Comparison of ENCODE assay signal across 1 cellular context in genomic region chr14:24095196-24096068, GRCh38.
TF ChIP-seq lines count a peak whose summit lies in the region.

No MANE protein-coding gene starts in this region.

TF ChIP-seq in K562, 482 proteins besides CTCF, POLR2A, EP300 and RAD21 (continued from another document and continues in another):
- no peak for TF ChIP-seq DLX4 (CRISPR knock-in tag; IDR thresholded peaks at IDR 0.05)
- peak; percentile 91 to 93 for TF ChIP-seq MNT (conservative IDR thresholded peaks at IDR 0.05)
- no peak for TF ChIP-seq KLF13 (tag; IDR thresholded peaks at IDR 0.05; ENCODE audit: borderline replicate concordance, low read depth)
- no peak for TF ChIP-seq ZNF583 (CRISPR knock-in tag; IDR thresholded peaks at IDR 0.05)
- TF ChIP-seq ZNF124 (CRISPR knock-in tag; IDR thresholded peaks at IDR 0.05): no peak
- no peak for TF ChIP-seq PTBP1 (IDR thresholded peaks at IDR 0.05; ENCODE audit: low read depth, low read length)
- peak; percentile 31; the same call in 1 of the 2 replicates for TF ChIP-seq ATF7 (IDR thresholded peaks at IDR 0.05)
- no peak for TF ChIP-seq PPARD (CRISPR knock-in tag; IDR thresholded peaks at IDR 0.05)
- TF ChIP-seq, protein P1, sequence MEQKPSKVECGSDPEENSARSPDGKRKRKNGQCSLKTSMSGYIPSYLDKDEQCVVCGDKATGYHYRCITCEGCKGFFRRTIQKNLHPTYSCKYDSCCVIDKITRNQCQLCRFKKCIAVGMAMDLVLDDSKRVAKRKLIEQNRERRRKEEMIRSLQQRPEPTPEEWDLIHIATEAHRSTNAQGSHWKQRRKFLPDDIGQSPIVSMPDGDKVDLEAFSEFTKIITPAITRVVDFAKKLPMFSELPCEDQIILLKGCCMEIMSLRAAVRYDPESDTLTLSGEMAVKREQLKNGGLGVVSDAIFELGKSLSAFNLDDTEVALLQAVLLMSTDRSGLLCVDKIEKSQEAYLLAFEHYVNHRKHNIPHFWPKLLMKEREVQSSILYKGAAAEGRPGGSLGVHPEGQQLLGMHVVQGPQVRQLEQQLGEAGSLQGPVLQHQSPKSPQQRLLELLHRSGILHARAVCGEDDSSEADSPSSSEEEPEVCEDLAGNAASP (IDR thresholded peaks at IDR 0.05): no peak
- TF ChIP-seq NUFIP1 (IDR thresholded peaks at IDR 0.05; ENCODE audit: partially characterized antibody): no peak
- TF ChIP-seq, protein P2, sequence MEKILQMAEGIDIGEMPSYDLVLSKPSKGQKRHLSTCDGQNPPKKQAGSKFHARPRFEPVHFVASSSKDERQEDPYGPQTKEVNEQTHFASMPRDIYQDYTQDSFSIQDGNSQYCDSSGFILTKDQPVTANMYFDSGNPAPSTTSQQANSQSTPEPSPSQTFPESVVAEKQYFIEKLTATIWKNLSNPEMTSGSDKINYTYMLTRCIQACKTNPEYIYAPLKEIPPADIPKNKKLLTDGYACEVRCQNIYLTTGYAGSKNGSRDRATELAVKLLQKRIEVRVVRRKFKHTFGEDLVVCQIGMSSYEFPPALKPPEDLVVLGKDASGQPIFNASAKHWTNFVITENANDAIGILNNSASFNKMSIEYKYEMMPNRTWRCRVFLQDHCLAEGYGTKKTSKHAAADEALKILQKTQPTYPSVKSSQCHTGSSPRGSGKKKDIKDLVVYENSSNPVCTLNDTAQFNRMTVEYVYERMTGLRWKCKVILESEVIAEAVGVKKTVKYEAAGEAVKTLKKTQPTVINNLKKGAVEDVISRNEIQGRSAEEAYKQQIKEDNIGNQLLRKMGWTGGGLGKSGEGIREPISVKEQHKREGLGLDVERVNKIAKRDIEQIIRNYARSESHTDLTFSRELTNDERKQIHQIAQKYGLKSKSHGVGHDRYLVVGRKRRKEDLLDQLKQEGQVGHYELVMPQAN (IDR thresholded peaks at IDR 0.05; ENCODE audit: borderline replicate concordance): peak; percentile 75; the same call in 1 of the 2 replicates
- TF ChIP-seq SIX5 (IDR thresholded peaks at IDR 0.05; ENCODE audit: borderline replicate concordance in 1 of 2, insufficient read depth in 1 of 2, low read depth in 1 of 2, low read length in 2 of 2): no peak
- TF ChIP-seq NCOA4 (IDR thresholded peaks at IDR 0.05; ENCODE audit: partially characterized antibody): no peak
- TF ChIP-seq NFIC (IDR thresholded peaks at IDR 0.05): peak; percentile 22; the same call in 1 of the 2 replicates
- no peak for TF ChIP-seq ZFP30 (CRISPR knock-in tag; IDR thresholded peaks at IDR 0.05; ENCODE audit: borderline replicate concordance)
- TF ChIP-seq ZNF212 (CRISPR knock-in tag; IDR thresholded peaks at IDR 0.05): no peak
- TF ChIP-seq L3MBTL2 (IDR thresholded peaks at IDR 0.05): peak; percentile 87
- TF ChIP-seq HMG20B (CRISPR knock-in tag; IDR thresholded peaks at IDR 0.05): no peak
- TF ChIP-seq NELFE (IDR thresholded peaks at IDR 0.05; ENCODE audit: insufficient read depth, insufficient read length): no peak
- TF ChIP-seq POLR3A (IDR thresholded peaks at IDR 0.05; ENCODE audit: borderline replicate concordance, extremely low read depth, insufficient read depth, insufficient read length): no peak
- TF ChIP-seq MLLT1 (IDR thresholded peaks at IDR 0.05): peak in 1 of 2 experiments; percentile 45; a peak in 1 of 4 replicates
- TF ChIP-seq ZNF282 (CRISPR knock-in tag; IDR thresholded peaks at IDR 0.05): no peak
- TF ChIP-seq ZNF766 (CRISPR knock-in tag; conservative IDR thresholded peaks at IDR 0.05): no peak
- peak; percentile 41; the same call in 1 of the 2 replicates for TF ChIP-seq DPF2 (IDR thresholded peaks at IDR 0.05)
- TF ChIP-seq GTF2A2 (tag; IDR thresholded peaks at IDR 0.05): no peak
- no peak for TF ChIP-seq RFX7 (CRISPR knock-in tag; IDR thresholded peaks at IDR 0.05)
- no peak for TF ChIP-seq ZNF311 (CRISPR knock-in tag; IDR thresholded peaks at IDR 0.05)
- TF ChIP-seq, protein P3, sequence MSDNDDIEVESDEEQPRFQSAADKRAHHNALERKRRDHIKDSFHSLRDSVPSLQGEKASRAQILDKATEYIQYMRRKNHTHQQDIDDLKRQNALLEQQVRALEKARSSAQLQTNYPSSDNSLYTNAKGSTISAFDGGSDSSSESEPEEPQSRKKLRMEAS (CRISPR knock-in tag; IDR thresholded peaks at IDR 0.05): peak; percentile 89
- TF ChIP-seq TAL1 (IDR thresholded peaks at IDR 0.05): no peak
- TF ChIP-seq SRF (CRISPR knock-in tag; IDR thresholded peaks at IDR 0.05): no peak
- TF ChIP-seq PHB (CRISPR knock-in tag; IDR thresholded peaks at IDR 0.05): no peak
- TF ChIP-seq THAP12 (CRISPR knock-in tag; IDR thresholded peaks at IDR 0.05): no peak
- no peak for TF ChIP-seq PRPF4 (IDR thresholded peaks at IDR 0.05; ENCODE audit: insufficient read depth, low read depth, low read length, poor library complexity, severe bottlenecking)
- no peak for TF ChIP-seq NR4A1 (CRISPR knock-in tag; IDR thresholded peaks at IDR 0.05)
- no peak for TF ChIP-seq NR4A1 (tag; IDR thresholded peaks at IDR 0.05)
- TF ChIP-seq E2F5 (CRISPR knock-in tag; IDR thresholded peaks at IDR 0.05): no peak
- no peak for TF ChIP-seq FOXM1 (IDR thresholded peaks at IDR 0.05; ENCODE audit: low read depth)
- TF ChIP-seq FOXM1 (CRISPR knock-in tag; IDR thresholded peaks at IDR 0.05; ENCODE audit: low read depth): no peak
- TF ChIP-seq, protein P4, sequence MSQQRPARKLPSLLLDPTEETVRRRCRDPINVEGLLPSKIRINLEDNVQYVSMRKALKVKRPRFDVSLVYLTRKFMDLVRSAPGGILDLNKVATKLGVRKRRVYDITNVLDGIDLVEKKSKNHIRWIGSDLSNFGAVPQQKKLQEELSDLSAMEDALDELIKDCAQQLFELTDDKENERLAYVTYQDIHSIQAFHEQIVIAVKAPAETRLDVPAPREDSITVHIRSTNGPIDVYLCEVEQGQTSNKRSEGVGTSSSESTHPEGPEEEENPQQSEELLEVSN (IDR thresholded peaks at IDR 0.05; ENCODE audit: borderline replicate concordance in 1 of 2, extremely low read depth in 1 of 2, insufficient read depth in 1 of 2, insufficient read length in 1 of 2, low read depth in 1 of 2, low read length in 1 of 2, poor library complexity in 1 of 2, severe bottlenecking in 1 of 2): peak; percentile 56 to 79
- TF ChIP-seq HINFP (tag; conservative IDR thresholded peaks at IDR 0.05; ENCODE audit: low read depth): no peak
- TF ChIP-seq MAFG (tag; conservative IDR thresholded peaks at IDR 0.05): no peak
- TF ChIP-seq ZNF134 (CRISPR knock-in tag; conservative IDR thresholded peaks at IDR 0.05): no peak
- no peak for TF ChIP-seq MEF2D (tag; conservative IDR thresholded peaks at IDR 0.05; ENCODE audit: low read depth)
- no peak for TF ChIP-seq MCM2 (IDR thresholded peaks at IDR 0.05; ENCODE audit: low read depth)
- no peak for TF ChIP-seq ZNF584 (CRISPR knock-in tag; IDR thresholded peaks at IDR 0.05; ENCODE audit: low read depth)
- 0 out of 2 replicates have a peak, but pooled peaks have one; percentile 24 for TF ChIP-seq HDAC2 (IDR thresholded peaks at IDR 0.05)
- TF ChIP-seq, protein P5, sequence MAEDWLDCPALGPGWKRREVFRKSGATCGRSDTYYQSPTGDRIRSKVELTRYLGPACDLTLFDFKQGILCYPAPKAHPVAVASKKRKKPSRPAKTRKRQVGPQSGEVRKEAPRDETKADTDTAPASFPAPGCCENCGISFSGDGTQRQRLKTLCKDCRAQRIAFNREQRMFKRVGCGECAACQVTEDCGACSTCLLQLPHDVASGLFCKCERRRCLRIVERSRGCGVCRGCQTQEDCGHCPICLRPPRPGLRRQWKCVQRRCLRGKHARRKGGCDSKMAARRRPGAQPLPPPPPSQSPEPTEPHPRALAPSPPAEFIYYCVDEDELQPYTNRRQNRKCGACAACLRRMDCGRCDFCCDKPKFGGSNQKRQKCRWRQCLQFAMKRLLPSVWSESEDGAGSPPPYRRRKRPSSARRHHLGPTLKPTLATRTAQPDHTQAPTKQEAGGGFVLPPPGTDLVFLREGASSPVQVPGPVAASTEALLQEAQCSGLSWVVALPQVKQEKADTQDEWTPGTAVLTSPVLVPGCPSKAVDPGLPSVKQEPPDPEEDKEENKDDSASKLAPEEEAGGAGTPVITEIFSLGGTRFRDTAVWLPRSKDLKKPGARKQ (CRISPR knock-in tag; IDR thresholded peaks at IDR 0.05): no peak
- TF ChIP-seq, protein P6, sequence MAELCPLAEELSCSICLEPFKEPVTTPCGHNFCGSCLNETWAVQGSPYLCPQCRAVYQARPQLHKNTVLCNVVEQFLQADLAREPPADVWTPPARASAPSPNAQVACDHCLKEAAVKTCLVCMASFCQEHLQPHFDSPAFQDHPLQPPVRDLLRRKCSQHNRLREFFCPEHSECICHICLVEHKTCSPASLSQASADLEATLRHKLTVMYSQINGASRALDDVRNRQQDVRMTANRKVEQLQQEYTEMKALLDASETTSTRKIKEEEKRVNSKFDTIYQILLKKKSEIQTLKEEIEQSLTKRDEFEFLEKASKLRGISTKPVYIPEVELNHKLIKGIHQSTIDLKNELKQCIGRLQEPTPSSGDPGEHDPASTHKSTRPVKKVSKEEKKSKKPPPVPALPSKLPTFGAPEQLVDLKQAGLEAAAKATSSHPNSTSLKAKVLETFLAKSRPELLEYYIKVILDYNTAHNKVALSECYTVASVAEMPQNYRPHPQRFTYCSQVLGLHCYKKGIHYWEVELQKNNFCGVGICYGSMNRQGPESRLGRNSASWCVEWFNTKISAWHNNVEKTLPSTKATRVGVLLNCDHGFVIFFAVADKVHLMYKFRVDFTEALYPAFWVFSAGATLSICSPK (IDR thresholded peaks at IDR 0.05; ENCODE audit: borderline replicate concordance): no peak
- no peak for TF ChIP-seq THRAP3 (IDR thresholded peaks at IDR 0.05; ENCODE audit: borderline replicate concordance)
- peak in 1 of 2 experiments; percentile 61; a peak in 2 of 4 replicates for TF ChIP-seq MAZ (CRISPR knock-in tag; conservative IDR thresholded peaks at IDR 0.05 in 1 of 2, IDR thresholded peaks at IDR 0.05 in 1 of 2)
- TF ChIP-seq SAP30 (IDR thresholded peaks at IDR 0.05; ENCODE audit: borderline replicate concordance, insufficient read depth, low read depth, low read length, poor library complexity, severe bottlenecking): no peak
